In the genomic region with DNA sequence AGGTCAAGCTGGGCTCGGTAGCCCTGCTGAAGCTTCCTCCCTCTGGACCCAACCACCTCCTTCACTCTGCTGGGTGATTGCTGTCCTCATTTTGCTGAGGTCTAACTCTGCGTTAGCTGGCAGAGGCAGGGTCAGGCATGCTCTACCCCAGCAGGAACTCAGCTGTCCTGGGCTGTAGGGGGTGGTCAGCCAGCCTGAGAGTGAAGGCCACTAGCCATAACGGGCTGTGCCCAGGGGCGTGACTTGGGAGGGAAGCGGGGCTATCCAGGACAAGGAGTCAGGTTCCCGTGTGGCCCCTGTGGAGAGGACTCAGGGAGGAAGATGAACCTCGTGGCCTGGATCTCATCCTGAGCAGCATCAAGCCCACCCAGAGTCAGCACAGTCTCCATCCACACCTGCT, we compare ENCODE assay signal across 35 cellular contexts. TPM values are rescaled to one million over a fixed set of nuclear protein-coding genes. Genes with fewer than 3 reads are reported as not detected.
"Had no signal": no experiment of that assay in that cellular context is flagged by ENCODE, and none has a peak within 500 bp of the region (broad histone marks: within the 10 kb centered on the region; RNA-seq: fewer than 3 reads in every experiment).

No MANE protein-coding gene starts in this region.

- H3K4me3 Mint-ChIP-seq: naive B cell; naive thymus-derived CD8-positive, alpha-beta T cell; natural killer cell treated with Interleukin-12 subunit alpha and Interleukin-12 subunit beta and Interleukin-15 and Interleukin-18, amount 100 ng/mL, for 72 hours; nephron progenitor cell; neural crest cell; stimulated activated memory B cell treated with anti-CD40 and anti-IgM and Interleukin-4, amounts not matched to agents 10 μg/mL and 1 μg/mL and 100 μg/mL, for 72 hours; stimulated activated naive CD8-positive, alpha-beta T cell treated with anti-CD3 and anti-CD28 coated beads, Interleukin-15, Interleukin-2, amounts not matched to agents 100 ng/mL and 50 ng/mL, for 24 hours; type B pancreatic cell had no signal

- H3K4me1 ChIP-seq: parathyroid adenoma, psoas muscle, spleen, upper lobe of right lung, uterus had no signal

- H3K9me3 ChIP-seq: ovary, psoas muscle, spleen, stomach, thoracic aorta, thyroid gland, tibial nerve, upper lobe of right lung, uterus had no signal

- H2AFZ ChIP-seq: parathyroid adenoma had no signal

- H3K4me3 ChIP-seq: ovary, psoas muscle, skin epidermis, smooth muscle cell, spleen, stomach, thoracic aorta, thyroid gland, tibial nerve, upper lobe of right lung, uterus had no signal

- H3K36me3 Mint-ChIP-seq: naive B cell; naive thymus-derived CD8-positive, alpha-beta T cell; natural killer cell treated with Interleukin-12 subunit alpha and Interleukin-12 subunit beta and Interleukin-15 and Interleukin-18, amount 100 ng/mL, for 72 hours; stimulated activated memory B cell treated with anti-CD40 and anti-IgM and Interleukin-4, amounts not matched to agents 10 μg/mL and 1 μg/mL and 100 μg/mL, for 72 hours; type B pancreatic cell had no signal

- H3K4me2 ChIP-seq: smooth muscle cell had no signal

- H3K27ac Mint-ChIP-seq: naive B cell; naive thymus-derived CD8-positive, alpha-beta T cell; natural killer cell treated with Interleukin-12 subunit alpha and Interleukin-12 subunit beta and Interleukin-15 and Interleukin-18, amount 100 ng/mL, for 72 hours; nephron progenitor cell; progenitor cell of endocrine pancreas; stimulated activated memory B cell treated with anti-CD40 and anti-IgM and Interleukin-4, amounts not matched to agents 10 μg/mL and 1 μg/mL and 100 μg/mL, for 72 hours; stimulated activated naive CD8-positive, alpha-beta T cell treated with anti-CD3 and anti-CD28 coated beads, Interleukin-15, Interleukin-2, amounts not matched to agents 100 ng/mL and 50 ng/mL, for 24 hours; type B pancreatic cell had no signal

- H3K27me3 Mint-ChIP-seq: naive B cell; stimulated activated naive CD8-positive, alpha-beta T cell treated with anti-CD3 and anti-CD28 coated beads, Interleukin-15, Interleukin-2, amounts not matched to agents 100 ng/mL and 50 ng/mL, for 24 hours; type B pancreatic cell had no signal

- H3K4me1 Mint-ChIP-seq: stimulated activated memory B cell treated with anti-CD40 and anti-IgM and Interleukin-4, amounts not matched to agents 10 μg/mL and 1 μg/mL and 100 μg/mL, for 72 hours had no signal

- ATAC-seq: naive thymus-derived CD8-positive, alpha-beta T cell; natural killer cell treated with Interleukin-12 subunit alpha and Interleukin-12 subunit beta and Interleukin-15 and Interleukin-18, amount 100 ng/mL, for 72 hours; psoas muscle; right cardiac atrium; sciatic nerve; stimulated activated memory B cell treated with anti-CD40 and anti-IgM and Interleukin-4, amounts not matched to agents 10 μg/mL and 1 μg/mL and 100 μg/mL, for 72 hours had no signal

- H3K9ac ChIP-seq: parathyroid adenoma had no signal

- H3K9me3 Mint-ChIP-seq: naive B cell; naive thymus-derived CD8-positive, alpha-beta T cell; natural killer cell treated with Interleukin-12 subunit alpha and Interleukin-12 subunit beta and Interleukin-15 and Interleukin-18, amount 100 ng/mL, for 72 hours; nephron progenitor cell; neural crest cell; stimulated activated memory B cell treated with anti-CD40 and anti-IgM and Interleukin-4, amounts not matched to agents 10 μg/mL and 1 μg/mL and 100 μg/mL, for 72 hours; stimulated activated naive CD8-positive, alpha-beta T cell treated with anti-CD3 and anti-CD28 coated beads, Interleukin-15, Interleukin-2, amounts not matched to agents 100 ng/mL and 50 ng/mL, for 24 hours; type B pancreatic cell had no signal

- DNase-seq: naive B cell; naive thymus-derived CD8-positive, alpha-beta T cell; nephron progenitor cell; occipital lobe; ovary; psoas muscle; right cardiac atrium; spleen; stimulated activated CD4-positive, alpha-beta T cell treated with anti-CD3 and anti-CD28 coated beads, Interleukin-12 subunit alpha, Interleukin-12 subunit beta, amount 100 ng/mL, for 4 hours; stimulated activated CD4-positive, alpha-beta T cell treated with anti-CD3 and anti-CD28 coated beads, Interleukin-1b, Interleukin-23, amount 100 ng/mL, for 48 hours; stimulated activated CD4-positive, alpha-beta T cell treated with anti-CD3 and anti-CD28 coated beads, Interleukin-4, amount 100 ng/mL, for 1 hour; stimulated activated CD4-positive, alpha-beta T cell treated with anti-CD3 and anti-CD28 coated beads, Interleukin-4, amount 100 ng/mL, for 4 hours; stimulated activated CD8-positive, alpha-beta memory T cell treated with anti-CD3 and anti-CD28 coated beads, Interleukin-4, amount 100 ng/mL, for 48 hours; stimulated activated naive CD4-positive, alpha-beta T cell; stomach; thyroid gland; upper lobe of right lung; uterus had no signal

- H3K79me2 ChIP-seq: parathyroid adenoma had no signal

- H3K36me3 ChIP-seq: ovary, spleen, stomach, thoracic aorta, thyroid gland, tibial nerve, upper lobe of right lung, uterus had no signal

- H3K27ac ChIP-seq: ovary, parathyroid adenoma, psoas muscle, skin epidermis, spleen, stomach, thoracic aorta, thyroid gland, tibial nerve, upper lobe of right lung, uterus had no signal

- H3K27me3 ChIP-seq: ovary, stomach, thyroid gland, tibial nerve, upper lobe of right lung, uterus had no signal

RNA-seq across cellular contexts. Expression of gene CST5, which starts 0.8 kb away (rescaled TPM):
- total RNA-seq: naive thymus-derived CD8-positive, alpha-beta T cell; natural killer cell treated with Interleukin-12 subunit alpha and Interleukin-12 subunit beta and Interleukin-15 and Interleukin-18, amount 100 ng/mL, for 72 hours; neural crest cell; occipital lobe; osteoblast; ovary; progenitor cell of endocrine pancreas; psoas muscle; renal cortical epithelial cell; right cardiac atrium; sciatic nerve; smooth muscle cell; spleen; stomach; subcutaneous adipose tissue; temporal lobe; thoracic aorta; thyroid gland; tibial nerve; urinary bladder; uterus had no signal
- polyA plus RNA-seq: naive thymus-derived CD8-positive, alpha-beta T cell; ovary; psoas muscle; right cardiac atrium; smooth muscle cell; spleen; urinary bladder had no signal

RNA-seq across cellular contexts. Expression of gene CST2, which starts 52.3 kb away (rescaled TPM):
- total RNA-seq: naive thymus-derived CD8-positive, alpha-beta T cell; natural killer cell treated with Interleukin-12 subunit alpha and Interleukin-12 subunit beta and Interleukin-15 and Interleukin-18, amount 100 ng/mL, for 72 hours; neural crest cell; occipital lobe; osteoblast; ovary; progenitor cell of endocrine pancreas; psoas muscle; renal cortical epithelial cell; right cardiac atrium; sciatic nerve; smooth muscle cell; spleen; subcutaneous adipose tissue; temporal lobe; thoracic aorta; thyroid gland; upper lobe of right lung; urinary bladder; uterus had no signal
- polyA plus RNA-seq: naive thymus-derived CD8-positive, alpha-beta T cell; psoas muscle; right cardiac atrium; urinary bladder had no signal
